1 cellular context compared by ENCODE assay signal in genomic region chr20:17995967-17996819, GRCh38.
TF ChIP-seq lines count a peak whose summit lies in the region.

No MANE protein-coding gene starts in this region.

TF ChIP-seq in H1, 55 proteins besides CTCF, POLR2A, EP300 and RAD21:
- TF ChIP-seq TAF1 (IDR thresholded peaks at IDR 0.05; ENCODE audit: low read depth, low read length), result no peak
- no peak for TF ChIP-seq ATF2 (IDR thresholded peaks at IDR 0.05; ENCODE audit: low read length)
- TF ChIP-seq CHD7 (IDR thresholded peaks at IDR 0.05; ENCODE audit: insufficient replicate concordance, low read length), result no peak
- no peak for TF ChIP-seq ATF3 (IDR thresholded peaks at IDR 0.05; ENCODE audit: insufficient read depth, low read depth, low read length)
- no peak for TF ChIP-seq RXRA (IDR thresholded peaks at IDR 0.05; ENCODE audit: insufficient read depth, low read depth, low read length)
- TF ChIP-seq SRF (IDR thresholded peaks at IDR 0.05; ENCODE audit: low read depth, low read length), result no peak
- TF ChIP-seq HDAC6 (IDR thresholded peaks at IDR 0.05; ENCODE audit: low read depth, low read length), result no peak
- TF ChIP-seq POLR2AphosphoS5 (IDR thresholded peaks at IDR 0.05; ENCODE audit: low read depth, low read length), result no peak
- no peak for TF ChIP-seq TCF12 (IDR thresholded peaks at IDR 0.05; ENCODE audit: low read depth, low read length)
- TF ChIP-seq POU5F1 (IDR thresholded peaks at IDR 0.05; ENCODE audit: low read depth, low read length), result no peak
- TF ChIP-seq YY1 (IDR thresholded peaks at IDR 0.05; ENCODE audit: low read depth, low read length), result no peak
- no peak for TF ChIP-seq GTF2F1 (IDR thresholded peaks at IDR 0.05; ENCODE audit: borderline replicate concordance, low read depth, low read length)
- no peak for TF ChIP-seq CREB1 (IDR thresholded peaks at IDR 0.05)
- TF ChIP-seq RFX5 (IDR thresholded peaks at IDR 0.05; ENCODE audit: borderline replicate concordance, low read depth, low read length), result no peak
- no peak for TF ChIP-seq MAFK (IDR thresholded peaks at IDR 0.05; ENCODE audit: low read depth, low read length)
TF ChIP-seq in H1: peak in this region for 0.
